9 cellular contexts compared by ENCODE assay signal in genomic region chr7:5689716-5690115, GRCh38.
DNase-seq lines count a peak whose midpoint lies in the region; ATAC-seq and TF ChIP-seq lines count a peak whose summit lies in the region.
"Had no signal": no experiment of that assay in that cellular context is flagged by ENCODE, and none has a peak within 500 bp of the region (broad histone marks: within the 10 kb centered on the region; RNA-seq: fewer than 3 reads in every experiment).

No MANE protein-coding gene starts in this region.

- peak overlapping the region; percentile 66 for H3K4me3 Mint-ChIP-seq in T-helper 2 cell treated with Interferon-gamma antibody and Interleukin-4, amounts not matched to agents 5 μg/mL and 100 μg/mL, for 36 hours
- H3K4me3 Mint-ChIP-seq in stimulated activated memory B cell treated with anti-CD40 and anti-IgM and Interleukin-4, amounts not matched to agents 10 μg/mL and 1 μg/mL and 100 μg/mL, for 72 hours = no peak overlapping the region
- H3K4me3 Mint-ChIP-seq in WTC11 = no peak overlapping the region

- TF ChIP-seq CTCF in WERI-Rb-1 (IDR thresholded peaks at IDR 0.05; ENCODE audit: low read depth, low read length) (no peak), fibroblast of lung (conservative IDR thresholded peaks at IDR 0.05 in 1 of 2, IDR thresholded peaks at IDR 0.05 in 1 of 2; ENCODE audit: low read depth in 1 of 2, low read length in 2 of 2) (no peak), WTC11 (IDR thresholded peaks at IDR 0.05) (no peak)

- H3K27me3 Mint-ChIP-seq in T-helper 2 cell treated with Interferon-gamma antibody and Interleukin-4, amounts not matched to agents 5 μg/mL and 100 μg/mL, for 36 hours (ENCODE audit: low read depth) = no peaks in the 10 kb centered on the region
- no peaks in the 10 kb centered on the region for H3K27me3 Mint-ChIP-seq in stimulated activated memory B cell treated with anti-CD40 and anti-IgM and Interleukin-4, amounts not matched to agents 10 μg/mL and 1 μg/mL and 100 μg/mL, for 72 hours
- H3K27me3 Mint-ChIP-seq in WTC11 (ENCODE audit: low read depth) = no peaks in the 10 kb centered on the region

- H3K27me3 ChIP-seq in WERI-Rb-1 (ENCODE audit: insufficient read depth, low read depth, severe bottlenecking) (no peaks in the 10 kb centered on the region), fibroblast of lung (ENCODE audit: control insufficient read depth, insufficient read depth, low read length) (no peaks in the 10 kb centered on the region)

- H3K9me3 ChIP-seq in WERI-Rb-1 (ENCODE audit: severe bottlenecking) (no peaks in the 10 kb centered on the region), fibroblast of lung (ENCODE audit: control insufficient read depth, insufficient read depth, low read depth, low read length) (no peaks in the 10 kb centered on the region)

- no peaks in the 10 kb centered on the region for H3K9me3 Mint-ChIP-seq in T-helper 2 cell treated with Interferon-gamma antibody and Interleukin-4, amounts not matched to agents 5 μg/mL and 100 μg/mL, for 36 hours
- H3K9me3 Mint-ChIP-seq in stimulated activated memory B cell treated with anti-CD40 and anti-IgM and Interleukin-4, amounts not matched to agents 10 μg/mL and 1 μg/mL and 100 μg/mL, for 72 hours = no peaks in the 10 kb centered on the region
- H3K9me3 Mint-ChIP-seq in WTC11 = no peaks in the 10 kb centered on the region

- H3K27ac Mint-ChIP-seq in T-helper 2 cell treated with Interferon-gamma antibody and Interleukin-4, amounts not matched to agents 5 μg/mL and 100 μg/mL, for 36 hours = peak overlapping the region; percentile 91
- H3K27ac Mint-ChIP-seq in stimulated activated memory B cell treated with anti-CD40 and anti-IgM and Interleukin-4, amounts not matched to agents 10 μg/mL and 1 μg/mL and 100 μg/mL, for 72 hours = peak overlapping the region; percentile 94
- H3K27ac Mint-ChIP-seq in WTC11 = no peak overlapping the region

- H3K9ac ChIP-seq in fibroblast of lung (ENCODE audit: insufficient read depth, low read length) = peak overlapping the region; percentile 5

- CTCF ChIA-PET in WTC11 (lab: Charles Lee) = interaction anchor here (0.5 to 1.6 kb wide), 3 partner anchors 24 to 555 kb away, joined by 3 to 5 read pairs (median 3); no protein-coding TSS in a partner anchor

- H3K27ac ChIP-seq in WERI-Rb-1 = no peak overlapping the region
- H3K27ac ChIP-seq in fibroblast of lung (ENCODE audit: insufficient read depth, low read length) = peak overlapping the region; percentile 73

- POLR2A ChIA-PET in WTC11 (lab: Charles Lee) = no interaction called here

- H3K4me1 Mint-ChIP-seq in T-helper 2 cell treated with Interferon-gamma antibody and Interleukin-4, amounts not matched to agents 5 μg/mL and 100 μg/mL, for 36 hours (ENCODE audit: low read depth) = peaks cover 62% of the 10 kb centered on the region
- H3K4me1 Mint-ChIP-seq in stimulated activated memory B cell treated with anti-CD40 and anti-IgM and Interleukin-4, amounts not matched to agents 10 μg/mL and 1 μg/mL and 100 μg/mL, for 72 hours = peaks cover 77% of the 10 kb centered on the region
- H3K4me1 Mint-ChIP-seq in WTC11 = peaks cover 14% of the 10 kb centered on the region

- H3K79me2 ChIP-seq in fibroblast of lung (ENCODE audit: control insufficient read depth, insufficient read depth, low read length) = peaks cover 8% of the 10 kb centered on the region

- peaks cover 46% of the 10 kb centered on the region for H3K4me1 ChIP-seq in fibroblast of lung (ENCODE audit: control insufficient read depth, extremely low read depth, insufficient read depth, low read length)

- DNase-seq in T-helper 2 cell treated with Interferon-gamma antibody and Interleukin-4, amounts not matched to agents 5 μg/mL and 100 μg/mL, for 36 hours (ENCODE audit: low spot score) = no peak
- DNase-seq in T-helper 2 cell (no peak), WERI-Rb-1 (peak; percentile 42), fibroblast of lung (ENCODE audit: low read depth in 2 of 2) (peak in 1 of 2 donors; percentile 29), DMS 273 (lab: John Stamatoyannopoulos, UW; ENCODE audit: unreplicated experiment) (no peak), NCI-H524 treated with DMSO at 0.1 percent for 48 hours (lab: John Stamatoyannopoulos, UW) (no peak), WTC11 (ENCODE audit: low spot score) (no peak)
- DNase-seq: SHP77 had no signal

- peaks cover 25% of the 10 kb centered on the region for H3K36me3 Mint-ChIP-seq in T-helper 2 cell treated with Interferon-gamma antibody and Interleukin-4, amounts not matched to agents 5 μg/mL and 100 μg/mL, for 36 hours (ENCODE audit: low read depth)
- H3K36me3 Mint-ChIP-seq in stimulated activated memory B cell treated with anti-CD40 and anti-IgM and Interleukin-4, amounts not matched to agents 10 μg/mL and 1 μg/mL and 100 μg/mL, for 72 hours = peaks cover 38% of the 10 kb centered on the region
- no peaks in the 10 kb centered on the region; the same call in 1 of the 2 replicates for H3K36me3 Mint-ChIP-seq in WTC11

- no peak overlapping the region for H3K4me3 ChIP-seq in WERI-Rb-1 (ENCODE audit: low read depth, low read length)
- no peak overlapping the region for H3K4me3 ChIP-seq in fibroblast of lung (replicated peaks in 1 of 4; ENCODE audit: control extremely low read depth in 1 of 4, insufficient read depth in 1 of 4, low read depth in 3 of 4, low read length in 4 of 4)

- no peak for ATAC-seq in stimulated activated memory B cell treated with anti-CD40 and anti-IgM and Interleukin-4, amounts not matched to agents 10 μg/mL and 1 μg/mL and 100 μg/mL, for 72 hours
- ATAC-seq in WTC11 = no peak

- no peaks in the 10 kb centered on the region for H4K20me1 ChIP-seq in fibroblast of lung (ENCODE audit: control insufficient read depth, extremely low read depth, insufficient read depth, low read length)

- peak overlapping the region; percentile 34 for H3K4me2 ChIP-seq in fibroblast of lung (ENCODE audit: extremely low read depth, insufficient read depth, low read length)

- H2AFZ ChIP-seq in fibroblast of lung (ENCODE audit: low read length) = no peak overlapping the region

- peaks cover 15% of the 10 kb centered on the region for H3K36me3 ChIP-seq in WERI-Rb-1
- H3K36me3 ChIP-seq in fibroblast of lung (ENCODE audit: control insufficient read depth, insufficient read depth, low read length) = peaks cover 3% of the 10 kb centered on the region

TF ChIP-seq in WTC11, 78 proteins besides CTCF, POLR2A, EP300 and RAD21:
- TF ChIP-seq GRHL2 (CRISPR knock-in tag; IDR thresholded peaks at IDR 0.05; ENCODE audit: insufficient replicate concordance, severe bottlenecking) (no peak), RORB (CRISPR knock-in tag; IDR thresholded peaks at IDR 0.05) (no peak), NFE2L1 (CRISPR knock-in tag; IDR thresholded peaks at IDR 0.05) (no peak), NR1H2 (CRISPR knock-in tag; IDR thresholded peaks at IDR 0.05) (no peak), ZNF671 (CRISPR knock-in tag; IDR thresholded peaks at IDR 0.05) (no peak), ELF4 (CRISPR knock-in tag; IDR thresholded peaks at IDR 0.05; ENCODE audit: low read depth) (no peak), NR2C2 (CRISPR knock-in tag; IDR thresholded peaks at IDR 0.05) (no peak), ZNF263 (CRISPR knock-in tag; IDR thresholded peaks at IDR 0.05; ENCODE audit: low read depth) (no peak), PRRX2 (CRISPR knock-in tag; IDR thresholded peaks at IDR 0.05) (no peak), ZNF219 (CRISPR knock-in tag; IDR thresholded peaks at IDR 0.05; ENCODE audit: borderline replicate concordance) (no peak)
